In genomic region chr5:113142186-113142585, GRCh38 we compare ENCODE assay signal across 2 cellular contexts.
TF ChIP-seq lines count a peak whose summit lies in the region.

No MANE protein-coding gene starts in this region.

TF ChIP-seq in IMR-90, 13 proteins besides CTCF, POLR2A, EP300 and RAD21:
- TF ChIP-seq, protein P1, sequence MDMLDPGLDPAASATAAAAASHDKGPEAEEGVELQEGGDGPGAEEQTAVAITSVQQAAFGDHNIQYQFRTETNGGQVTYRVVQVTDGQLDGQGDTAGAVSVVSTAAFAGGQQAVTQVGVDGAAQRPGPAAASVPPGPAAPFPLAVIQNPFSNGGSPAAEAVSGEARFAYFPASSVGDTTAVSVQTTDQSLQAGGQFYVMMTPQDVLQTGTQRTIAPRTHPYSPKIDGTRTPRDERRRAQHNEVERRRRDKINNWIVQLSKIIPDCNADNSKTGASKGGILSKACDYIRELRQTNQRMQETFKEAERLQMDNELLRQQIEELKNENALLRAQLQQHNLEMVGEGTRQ (IDR thresholded peaks at IDR 0.05; ENCODE audit: low read depth, low read length): no peak
- no peak for TF ChIP-seq CEBPB (IDR thresholded peaks at IDR 0.05; ENCODE audit: low read depth, low read length)
- TF ChIP-seq RFX5 (IDR thresholded peaks at IDR 0.05; ENCODE audit: low read depth, low read length): no peak
- TF ChIP-seq FOS (IDR thresholded peaks at IDR 0.05; ENCODE audit: low read depth, low read length): no peak
- no peak for TF ChIP-seq RCOR1 (IDR thresholded peaks at IDR 0.05; ENCODE audit: insufficient replicate concordance, low read length)
- no peak for TF ChIP-seq MXI1 (IDR thresholded peaks at IDR 0.05; ENCODE audit: borderline replicate concordance, low read depth, low read length)
- no peak for TF ChIP-seq MAZ (IDR thresholded peaks at IDR 0.05; ENCODE audit: borderline replicate concordance, low read depth, low read length)
- TF ChIP-seq MAFK (IDR thresholded peaks at IDR 0.05; ENCODE audit: low read depth, low read length): no peak
- TF ChIP-seq SMC3 (IDR thresholded peaks at IDR 0.05; ENCODE audit: low read depth, low read length): no peak
- no peak for TF ChIP-seq CHD1 (IDR thresholded peaks at IDR 0.05; ENCODE audit: low read depth, low read length)
- TF ChIP-seq ELK1 (IDR thresholded peaks at IDR 0.05; ENCODE audit: borderline replicate concordance, low read depth, low read length): no peak
- no peak for TF ChIP-seq BHLHE40 (IDR thresholded peaks at IDR 0.05; ENCODE audit: low read depth, low read length)
- TF ChIP-seq NFE2L2 (IDR thresholded peaks at IDR 0.05; ENCODE audit: low read depth, low read length): no peak
TF ChIP-seq in IMR-90: peak in this region for 0.

TF ChIP-seq in GM23338, 12 proteins besides CTCF, POLR2A, EP300 and RAD21:
- TF ChIP-seq JUNB (IDR thresholded peaks at IDR 0.05; ENCODE audit: unreplicated experiment): no peak
- TF ChIP-seq EZH2 (IDR thresholded peaks at IDR 0.05; ENCODE audit: low read depth, unreplicated experiment): no peak
- TF ChIP-seq EZH2phosphoT487 (IDR thresholded peaks at IDR 0.05; ENCODE audit: unreplicated experiment): no peak
- TF ChIP-seq CREB1 (CRISPR knock-in tag; IDR thresholded peaks at IDR 0.05; ENCODE audit: low read depth): no peak
- no peak for TF ChIP-seq REST (IDR thresholded peaks at IDR 0.05; ENCODE audit: unreplicated experiment)
- no peak for TF ChIP-seq STAT1 (IDR thresholded peaks at IDR 0.05; ENCODE audit: unreplicated experiment)
- TF ChIP-seq POLR2AphosphoS5 (IDR thresholded peaks at IDR 0.05; ENCODE audit: low read depth): no peak
- no peak for TF ChIP-seq ZNF114 (CRISPR knock-in tag; IDR thresholded peaks at IDR 0.05)
- TF ChIP-seq ZNF331 (CRISPR knock-in tag; IDR thresholded peaks at IDR 0.05; ENCODE audit: low read depth): no peak
- TF ChIP-seq, protein P2, sequence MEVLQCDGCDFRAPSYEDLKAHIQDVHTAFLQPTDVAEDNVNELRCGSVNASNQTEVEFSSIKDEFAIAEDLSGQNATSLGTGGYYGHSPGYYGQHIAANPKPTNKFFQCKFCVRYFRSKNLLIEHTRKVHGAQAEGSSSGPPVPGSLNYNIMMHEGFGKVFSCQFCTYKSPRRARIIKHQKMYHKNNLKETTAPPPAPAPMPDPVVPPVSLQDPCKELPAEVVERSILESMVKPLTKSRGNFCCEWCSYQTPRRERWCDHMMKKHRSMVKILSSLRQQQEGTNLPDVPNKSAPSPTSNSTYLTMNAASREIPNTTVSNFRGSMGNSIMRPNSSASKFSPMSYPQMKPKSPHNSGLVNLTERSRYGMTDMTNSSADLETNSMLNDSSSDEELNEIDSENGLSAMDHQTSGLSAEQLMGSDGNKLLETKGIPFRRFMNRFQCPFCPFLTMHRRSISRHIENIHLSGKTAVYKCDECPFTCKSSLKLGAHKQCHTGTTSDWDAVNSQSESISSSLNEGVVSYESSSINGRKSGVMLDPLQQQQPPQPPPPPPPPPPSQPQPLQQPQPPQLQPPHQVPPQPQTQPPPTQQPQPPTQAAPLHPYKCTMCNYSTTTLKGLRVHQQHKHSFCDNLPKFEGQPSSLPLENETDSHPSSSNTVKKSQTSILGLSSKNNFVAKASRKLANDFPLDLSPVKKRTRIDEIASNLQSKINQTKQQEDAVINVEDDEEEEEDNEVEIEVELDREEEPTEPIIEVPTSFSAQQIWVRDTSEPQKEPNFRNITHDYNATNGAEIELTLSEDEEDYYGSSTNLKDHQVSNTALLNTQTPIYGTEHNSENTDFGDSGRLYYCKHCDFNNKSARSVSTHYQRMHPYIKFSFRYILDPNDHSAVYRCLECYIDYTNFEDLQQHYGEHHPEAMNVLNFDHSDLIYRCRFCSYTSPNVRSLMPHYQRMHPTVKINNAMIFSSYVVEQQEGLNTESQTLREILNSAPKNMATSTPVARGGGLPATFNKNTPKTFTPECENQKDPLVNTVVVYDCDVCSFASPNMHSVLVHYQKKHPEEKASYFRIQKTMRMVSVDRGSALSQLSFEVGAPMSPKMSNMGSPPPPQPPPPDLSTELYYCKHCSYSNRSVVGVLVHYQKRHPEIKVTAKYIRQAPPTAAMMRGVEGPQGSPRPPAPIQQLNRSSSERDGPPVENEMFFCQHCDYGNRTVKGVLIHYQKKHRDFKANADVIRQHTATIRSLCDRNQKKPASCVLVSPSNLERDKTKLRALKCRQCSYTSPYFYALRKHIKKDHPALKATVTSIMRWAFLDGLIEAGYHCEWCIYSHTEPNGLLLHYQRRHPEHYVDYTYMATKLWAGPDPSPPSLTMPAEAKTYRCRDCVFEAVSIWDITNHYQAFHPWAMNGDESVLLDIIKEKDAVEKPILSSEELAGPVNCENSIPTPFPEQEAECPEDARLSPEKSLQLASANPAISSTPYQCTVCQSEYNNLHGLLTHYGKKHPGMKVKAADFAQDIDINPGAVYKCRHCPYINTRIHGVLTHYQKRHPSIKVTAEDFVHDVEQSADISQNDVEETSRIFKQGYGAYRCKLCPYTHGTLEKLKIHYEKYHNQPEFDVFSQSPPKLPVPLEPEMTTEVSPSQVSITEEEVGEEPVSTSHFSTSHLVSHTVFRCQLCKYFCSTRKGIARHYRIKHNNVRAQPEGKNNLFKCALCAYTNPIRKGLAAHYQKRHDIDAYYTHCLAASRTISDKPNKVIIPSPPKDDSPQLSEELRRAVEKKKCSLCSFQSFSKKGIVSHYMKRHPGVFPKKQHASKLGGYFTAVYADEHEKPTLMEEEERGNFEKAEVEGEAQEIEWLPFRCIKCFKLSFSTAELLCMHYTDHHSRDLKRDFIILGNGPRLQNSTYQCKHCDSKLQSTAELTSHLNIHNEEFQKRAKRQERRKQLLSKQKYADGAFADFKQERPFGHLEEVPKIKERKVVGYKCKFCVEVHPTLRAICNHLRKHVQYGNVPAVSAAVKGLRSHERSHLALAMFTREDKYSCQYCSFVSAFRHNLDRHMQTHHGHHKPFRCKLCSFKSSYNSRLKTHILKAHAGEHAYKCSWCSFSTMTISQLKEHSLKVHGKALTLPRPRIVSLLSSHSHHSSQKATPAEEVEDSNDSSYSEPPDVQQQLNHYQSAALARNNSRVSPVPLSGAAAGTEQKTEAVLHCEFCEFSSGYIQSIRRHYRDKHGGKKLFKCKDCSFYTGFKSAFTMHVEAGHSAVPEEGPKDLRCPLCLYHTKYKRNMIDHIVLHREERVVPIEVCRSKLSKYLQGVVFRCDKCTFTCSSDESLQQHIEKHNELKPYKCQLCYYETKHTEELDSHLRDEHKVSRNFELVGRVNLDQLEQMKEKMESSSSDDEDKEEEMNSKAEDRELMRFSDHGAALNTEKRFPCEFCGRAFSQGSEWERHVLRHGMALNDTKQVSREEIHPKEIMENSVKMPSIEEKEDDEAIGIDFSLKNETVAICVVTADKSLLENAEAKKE (CRISPR knock-in tag; IDR thresholded peaks at IDR 0.05): no peak
- TF ChIP-seq, protein P3, sequence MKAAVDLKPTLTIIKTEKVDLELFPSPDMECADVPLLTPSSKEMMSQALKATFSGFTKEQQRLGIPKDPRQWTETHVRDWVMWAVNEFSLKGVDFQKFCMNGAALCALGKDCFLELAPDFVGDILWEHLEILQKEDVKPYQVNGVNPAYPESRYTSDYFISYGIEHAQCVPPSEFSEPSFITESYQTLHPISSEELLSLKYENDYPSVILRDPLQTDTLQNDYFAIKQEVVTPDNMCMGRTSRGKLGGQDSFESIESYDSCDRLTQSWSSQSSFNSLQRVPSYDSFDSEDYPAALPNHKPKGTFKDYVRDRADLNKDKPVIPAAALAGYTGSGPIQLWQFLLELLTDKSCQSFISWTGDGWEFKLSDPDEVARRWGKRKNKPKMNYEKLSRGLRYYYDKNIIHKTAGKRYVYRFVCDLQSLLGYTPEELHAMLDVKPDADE (IDR thresholded peaks at IDR 0.05): no peak
- no peak for TF ChIP-seq NANOG (IDR thresholded peaks at IDR 0.05; ENCODE audit: borderline replicate concordance)
